5 cellular contexts compared by ENCODE assay signal in the genomic region with DNA sequence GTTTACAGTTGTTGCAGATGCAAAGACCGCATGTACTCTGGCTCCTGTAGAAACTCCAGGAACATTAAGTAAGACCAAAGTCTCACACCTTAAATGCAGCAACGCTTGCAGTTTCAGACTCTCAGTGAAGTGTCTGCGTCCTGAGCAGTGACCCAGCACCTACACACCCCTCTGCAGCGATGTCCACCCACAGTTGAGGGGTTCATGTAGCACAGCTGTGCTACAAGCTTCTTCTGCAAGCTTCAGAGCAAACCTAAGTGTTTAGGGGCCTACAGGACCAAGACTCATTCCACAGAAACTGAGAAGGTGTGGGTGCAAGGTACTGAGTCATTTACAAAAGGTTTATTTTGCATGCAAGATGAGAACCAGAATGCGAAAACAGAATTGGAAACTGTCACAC.
"Had no signal": no experiment of that assay in that cellular context is flagged by ENCODE, and none has a peak within 500 bp of the region (broad histone marks: within the 10 kb centered on the region; RNA-seq: fewer than 3 reads in every experiment).

No MANE protein-coding gene starts in this region.

- DNase-seq: H9, HCEC 1CT had no signal

- H3K27ac ChIP-seq: HL-60 had no signal

- H2AFZ ChIP-seq: GM23338 had no signal

- ATAC-seq: GM23338, HepG2 had no signal

- H3K4me3 ChIP-seq: GM23338 had no signal

- H3K4me2 ChIP-seq: GM23338 had no signal
